Comparison of ENCODE assay signal across 2 cellular contexts in genomic region chr5:141040093-141040762, GRCh38.
TF ChIP-seq lines count a peak whose summit lies in the region.

No MANE protein-coding gene starts in this region.

TF ChIP-seq in HEK293, 187 proteins besides CTCF, POLR2A, EP300 and RAD21 (continues in another document):
- TF ChIP-seq ZNF549 (tag by site-specific recombination; IDR thresholded peaks at IDR 0.05) (no peak), RBAK (tag by site-specific recombination; IDR thresholded peaks at IDR 0.05) (no peak), ZFP3 (tag by site-specific recombination; IDR thresholded peaks at IDR 0.05; ENCODE audit: low read depth) (no peak), ZNF112 (tag by site-specific recombination; IDR thresholded peaks at IDR 0.05) (no peak), WT1 (tag by site-specific recombination; IDR thresholded peaks at IDR 0.05) (peak; percentile 50; the same call in 1 of the 2 replicates), ZNF623 (tag by site-specific recombination; IDR thresholded peaks at IDR 0.05) (no peak), ZNF664 (tag by site-specific recombination; IDR thresholded peaks at IDR 0.05) (no peak), ZNF76 (tag by site-specific recombination; IDR thresholded peaks at IDR 0.05; ENCODE audit: borderline replicate concordance, low read depth) (no peak), KLF9 (tag by site-specific recombination; IDR thresholded peaks at IDR 0.05; ENCODE audit: low read depth) (no peak), ZBTB17 (tag by site-specific recombination; IDR thresholded peaks at IDR 0.05) (peak; percentile 54; the same call in 1 of the 2 replicates), TRIM28 (IDR thresholded peaks at IDR 0.05; ENCODE audit: borderline replicate concordance, low read length) (no peak), ZNF366 (tag by site-specific recombination; conservative IDR thresholded peaks at IDR 0.05) (0 out of 2 replicates have a peak, but pooled peaks have one; percentile 18), ZNF791 (tag by site-specific recombination; IDR thresholded peaks at IDR 0.05) (no peak), SP2 (tag by site-specific recombination; IDR thresholded peaks at IDR 0.05) (no peak), EGR2 (tag by site-specific recombination; IDR thresholded peaks at IDR 0.05; ENCODE audit: low read depth) (no peak), ZNF211 (tag by site-specific recombination; IDR thresholded peaks at IDR 0.05; ENCODE audit: low read depth) (no peak), SCRT1 (tag by site-specific recombination; IDR thresholded peaks at IDR 0.05; ENCODE audit: borderline replicate concordance) (no peak), GLIS1 (tag by site-specific recombination; IDR thresholded peaks at IDR 0.05) (no peak), GFI1B (tag by site-specific recombination; IDR thresholded peaks at IDR 0.05) (no peak)
- TF ChIP-seq, protein P1, sequence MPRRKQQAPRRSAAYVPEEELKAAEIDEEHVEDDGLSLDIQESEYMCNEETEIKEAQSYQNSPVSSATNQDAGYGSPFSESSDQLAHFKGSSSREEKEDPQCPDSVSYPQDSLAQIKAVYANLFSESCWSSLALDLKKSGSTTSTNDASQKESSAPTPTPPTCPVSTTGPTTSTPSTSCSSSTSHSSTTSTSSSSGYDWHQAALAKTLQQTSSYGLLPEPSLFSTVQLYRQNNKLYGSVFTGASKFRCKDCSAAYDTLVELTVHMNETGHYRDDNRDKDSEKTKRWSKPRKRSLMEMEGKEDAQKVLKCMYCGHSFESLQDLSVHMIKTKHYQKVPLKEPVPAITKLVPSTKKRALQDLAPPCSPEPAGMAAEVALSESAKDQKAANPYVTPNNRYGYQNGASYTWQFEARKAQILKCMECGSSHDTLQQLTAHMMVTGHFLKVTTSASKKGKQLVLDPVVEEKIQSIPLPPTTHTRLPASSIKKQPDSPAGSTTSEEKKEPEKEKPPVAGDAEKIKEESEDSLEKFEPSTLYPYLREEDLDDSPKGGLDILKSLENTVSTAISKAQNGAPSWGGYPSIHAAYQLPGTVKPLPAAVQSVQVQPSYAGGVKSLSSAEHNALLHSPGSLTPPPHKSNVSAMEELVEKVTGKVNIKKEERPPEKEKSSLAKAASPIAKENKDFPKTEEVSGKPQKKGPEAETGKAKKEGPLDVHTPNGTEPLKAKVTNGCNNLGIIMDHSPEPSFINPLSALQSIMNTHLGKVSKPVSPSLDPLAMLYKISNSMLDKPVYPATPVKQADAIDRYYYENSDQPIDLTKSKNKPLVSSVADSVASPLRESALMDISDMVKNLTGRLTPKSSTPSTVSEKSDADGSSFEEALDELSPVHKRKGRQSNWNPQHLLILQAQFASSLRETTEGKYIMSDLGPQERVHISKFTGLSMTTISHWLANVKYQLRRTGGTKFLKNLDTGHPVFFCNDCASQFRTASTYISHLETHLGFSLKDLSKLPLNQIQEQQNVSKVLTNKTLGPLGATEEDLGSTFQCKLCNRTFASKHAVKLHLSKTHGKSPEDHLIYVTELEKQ (tag by site-specific recombination; IDR thresholded peaks at IDR 0.05; ENCODE audit: borderline replicate concordance) = no peak
- TF ChIP-seq, protein P2, sequence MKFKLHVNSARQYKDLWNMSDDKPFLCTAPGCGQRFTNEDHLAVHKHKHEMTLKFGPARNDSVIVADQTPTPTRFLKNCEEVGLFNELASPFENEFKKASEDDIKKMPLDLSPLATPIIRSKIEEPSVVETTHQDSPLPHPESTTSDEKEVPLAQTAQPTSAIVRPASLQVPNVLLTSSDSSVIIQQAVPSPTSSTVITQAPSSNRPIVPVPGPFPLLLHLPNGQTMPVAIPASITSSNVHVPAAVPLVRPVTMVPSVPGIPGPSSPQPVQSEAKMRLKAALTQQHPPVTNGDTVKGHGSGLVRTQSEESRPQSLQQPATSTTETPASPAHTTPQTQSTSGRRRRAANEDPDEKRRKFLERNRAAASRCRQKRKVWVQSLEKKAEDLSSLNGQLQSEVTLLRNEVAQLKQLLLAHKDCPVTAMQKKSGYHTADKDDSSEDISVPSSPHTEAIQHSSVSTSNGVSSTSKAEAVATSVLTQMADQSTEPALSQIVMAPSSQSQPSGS (tag by site-specific recombination; IDR thresholded peaks at IDR 0.05; ENCODE audit: low read depth) = no peak
- TF ChIP-seq, protein P3, sequence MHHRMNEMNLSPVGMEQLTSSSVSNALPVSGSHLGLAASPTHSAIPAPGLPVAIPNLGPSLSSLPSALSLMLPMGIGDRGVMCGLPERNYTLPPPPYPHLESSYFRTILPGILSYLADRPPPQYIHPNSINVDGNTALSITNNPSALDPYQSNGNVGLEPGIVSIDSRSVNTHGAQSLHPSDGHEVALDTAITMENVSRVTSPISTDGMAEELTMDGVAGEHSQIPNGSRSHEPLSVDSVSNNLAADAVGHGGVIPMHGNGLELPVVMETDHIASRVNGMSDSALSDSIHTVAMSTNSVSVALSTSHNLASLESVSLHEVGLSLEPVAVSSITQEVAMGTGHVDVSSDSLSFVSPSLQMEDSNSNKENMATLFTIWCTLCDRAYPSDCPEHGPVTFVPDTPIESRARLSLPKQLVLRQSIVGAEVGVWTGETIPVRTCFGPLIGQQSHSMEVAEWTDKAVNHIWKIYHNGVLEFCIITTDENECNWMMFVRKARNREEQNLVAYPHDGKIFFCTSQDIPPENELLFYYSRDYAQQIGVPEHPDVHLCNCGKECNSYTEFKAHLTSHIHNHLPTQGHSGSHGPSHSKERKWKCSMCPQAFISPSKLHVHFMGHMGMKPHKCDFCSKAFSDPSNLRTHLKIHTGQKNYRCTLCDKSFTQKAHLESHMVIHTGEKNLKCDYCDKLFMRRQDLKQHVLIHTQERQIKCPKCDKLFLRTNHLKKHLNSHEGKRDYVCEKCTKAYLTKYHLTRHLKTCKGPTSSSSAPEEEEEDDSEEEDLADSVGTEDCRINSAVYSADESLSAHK (tag by site-specific recombination; IDR thresholded peaks at IDR 0.05) = no peak
- TF ChIP-seq, protein P4, sequence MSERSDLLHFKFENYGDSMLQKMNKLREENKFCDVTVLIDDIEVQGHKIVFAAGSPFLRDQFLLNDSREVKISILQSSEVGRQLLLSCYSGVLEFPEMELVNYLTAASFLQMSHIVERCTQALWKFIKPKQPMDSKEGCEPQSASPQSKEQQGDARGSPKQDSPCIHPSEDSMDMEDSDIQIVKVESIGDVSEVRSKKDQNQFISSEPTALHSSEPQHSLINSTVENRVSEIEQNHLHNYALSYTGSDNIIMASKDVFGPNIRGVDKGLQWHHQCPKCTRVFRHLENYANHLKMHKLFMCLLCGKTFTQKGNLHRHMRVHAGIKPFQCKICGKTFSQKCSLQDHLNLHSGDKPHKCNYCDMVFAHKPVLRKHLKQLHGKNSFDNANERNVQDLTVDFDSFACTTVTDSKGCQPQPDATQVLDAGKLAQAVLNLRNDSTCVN (tag by site-specific recombination; optimal IDR thresholded peaks at IDR 0.05) = no peak

TF ChIP-seq in H1, 55 proteins besides CTCF, POLR2A, EP300 and RAD21:
- TF ChIP-seq SP2 (IDR thresholded peaks at IDR 0.05; ENCODE audit: low read length) (no peak), SIN3A (conservative IDR thresholded peaks at IDR 0.05 in 1 of 2, IDR thresholded peaks at IDR 0.05 in 1 of 2; ENCODE audit: low read depth in 1 of 2, low read length in 2 of 2) (0 out of 4 replicates have a peak, but pooled peaks of 1 of the 2 experiments have one; percentile 15), E2F6 (IDR thresholded peaks at IDR 0.05) (0 out of 2 replicates have a peak, but pooled peaks have one; percentile 3), SRF (IDR thresholded peaks at IDR 0.05; ENCODE audit: low read depth, low read length) (0 out of 2 replicates have a peak, but pooled peaks have one; percentile 3), KDM4A (IDR thresholded peaks at IDR 0.05; ENCODE audit: low read depth, low read length, severe bottlenecking) (peak; percentile 43), USF2 (IDR thresholded peaks at IDR 0.05; ENCODE audit: low read length) (no peak), TCF12 (IDR thresholded peaks at IDR 0.05; ENCODE audit: low read depth, low read length) (no peak), ASH2L (IDR thresholded peaks at IDR 0.05; ENCODE audit: low read length) (peak; percentile 45), CTBP2 (IDR thresholded peaks at IDR 0.05; ENCODE audit: borderline replicate concordance, insufficient read depth, insufficient read length, low read length) (no peak), CHD1 (IDR thresholded peaks at IDR 0.05; ENCODE audit: low read depth, low read length) (no peak), TAF7 (optimal IDR thresholded peaks at IDR 0.05; ENCODE audit: borderline replicate concordance, low read depth, low read length) (peak; percentile 45), KDM1A (IDR thresholded peaks at IDR 0.05; ENCODE audit: borderline replicate concordance, low read length) (no peak), YY1 (IDR thresholded peaks at IDR 0.05; ENCODE audit: low read depth, low read length) (peak; percentile 25; the same call in 1 of the 2 replicates), KDM5A (IDR thresholded peaks at IDR 0.05; ENCODE audit: low read length) (peak; percentile 68; the same call in 1 of the 2 replicates), SAP30 (IDR thresholded peaks at IDR 0.05; ENCODE audit: insufficient read depth, insufficient replicate concordance, low read length) (no peak), GTF2F1 (IDR thresholded peaks at IDR 0.05; ENCODE audit: borderline replicate concordance, low read depth, low read length) (no peak)
